11 cellular contexts compared by ENCODE assay signal in genomic region chr15:34993877-34994276, GRCh38. TPM values are rescaled to one million over a fixed set of nuclear protein-coding genes. Genes with fewer than 3 reads are reported as not detected.
DNase-seq lines count a peak whose midpoint lies in the region; ATAC-seq and TF ChIP-seq lines count a peak whose summit lies in the region.
"Had no signal": no experiment of that assay in that cellular context is flagged by ENCODE, and none has a peak within 500 bp of the region (broad histone marks: within the 10 kb centered on the region; RNA-seq: fewer than 3 reads in every experiment).

No MANE protein-coding gene starts in this region.

- H3K27me3 ChIP-seq in left lung (no peaks in the 10 kb centered on the region), dorsolateral prefrontal cortex (no peaks in the 10 kb centered on the region)

- no peak overlapping the region for H3K27ac ChIP-seq in left lung
- no peak overlapping the region for H3K27ac ChIP-seq in dorsolateral prefrontal cortex
- H3K27ac ChIP-seq: coronary artery, VCaP had no signal

- no peak overlapping the region for H3K4me3 ChIP-seq in left lung
- H3K4me3 ChIP-seq in dorsolateral prefrontal cortex, result no peak overlapping the region
- H3K4me3 ChIP-seq: coronary artery had no signal

- H3K27ac Mint-ChIP-seq in T-helper 1 cell treated with Interleukin-12 subunit alpha and Interleukin-12 subunit beta and Interleukin-4 antibody, amounts not matched to agents 30 μg/mL and 1 μg/mL, for 36 hours, result peak overlapping the region; percentile 81

- no peaks in the 10 kb centered on the region for H3K9me3 ChIP-seq in left lung

- in situ Hi-C loops in GM13976 (cut with MboI; ENCODE audit: low sequenced_read_pairs, unreplicated experiment), result no loop called here

- intact Hi-C loops in Right ventricle myocardium superior (cut with DNase I), result no loop called here
- intact Hi-C loops in left lung (cut with DNase I), result no loop called here
- intact Hi-C loops in dorsolateral prefrontal cortex (cut with DNase I), result no loop called here

- H3K36me3 ChIP-seq in left lung, result no peaks in the 10 kb centered on the region

- peaks cover 34% of the 10 kb centered on the region for H3K4me1 Mint-ChIP-seq in T-helper 1 cell treated with Interleukin-12 subunit alpha and Interleukin-12 subunit beta and Interleukin-4 antibody, amounts not matched to agents 30 μg/mL and 1 μg/mL, for 36 hours (ENCODE audit: low read depth)

- TF ChIP-seq CTCF in GM13976 (IDR thresholded peaks at IDR 0.05; ENCODE audit: borderline replicate concordance, control extremely low read depth, extremely low read depth, insufficient read depth, missing control alignments) (no peak), left lung (IDR thresholded peaks at IDR 0.05) (no peak), dorsolateral prefrontal cortex (IDR thresholded peaks at IDR 0.05 in 54 of 56, conservative IDR thresholded peaks at IDR 0.05 in 2 of 56; ENCODE audit: low read depth in 1 of 56, partially characterized antibody in 56 of 56) (no peak)

- H3K36me3 Mint-ChIP-seq in T-helper 1 cell treated with Interleukin-12 subunit alpha and Interleukin-12 subunit beta and Interleukin-4 antibody, amounts not matched to agents 30 μg/mL and 1 μg/mL, for 36 hours (ENCODE audit: low read depth), result no peaks in the 10 kb centered on the region

- peak; percentile 82 for DNase-seq in GM13976 (ENCODE audit: low spot score)
- no peak for DNase-seq in Right ventricle myocardium superior
- DNase-seq in NCI-H524 (lab: John Stamatoyannopoulos, UW), result no peak
- no peak for DNase-seq in left lung
- no peak for DNase-seq in dorsolateral prefrontal cortex
- DNase-seq: NCI-H748 treated with DMSO at 0.1 percent for 48 hours had no signal

- peak overlapping the region; percentile 1 for H3K4me3 Mint-ChIP-seq in T-helper 1 cell treated with Interleukin-12 subunit alpha and Interleukin-12 subunit beta and Interleukin-4 antibody, amounts not matched to agents 30 μg/mL and 1 μg/mL, for 36 hours

- peak; percentile 85 for ATAC-seq in GM19328 (IDR thresholded peaks at IDR 0.05; ENCODE audit: unreplicated experiment)
- ATAC-seq in HG02885 (IDR thresholded peaks at IDR 0.05; ENCODE audit: poor library complexity, unreplicated experiment), result peak; percentile 91
- no peak for ATAC-seq in Right ventricle myocardium superior (ENCODE audit: poor library complexity)
- ATAC-seq in left lung, result no peak

- H3K27me3 Mint-ChIP-seq in T-helper 1 cell treated with Interleukin-12 subunit alpha and Interleukin-12 subunit beta and Interleukin-4 antibody, amounts not matched to agents 30 μg/mL and 1 μg/mL, for 36 hours (ENCODE audit: low read depth), result no peaks in the 10 kb centered on the region

- peaks cover 3% of the 10 kb centered on the region for H3K9me3 Mint-ChIP-seq in T-helper 1 cell treated with Interleukin-12 subunit alpha and Interleukin-12 subunit beta and Interleukin-4 antibody, amounts not matched to agents 30 μg/mL and 1 μg/mL, for 36 hours

- peaks cover 3 to 6% of the 10 kb centered on the region in 2 donors for H3K4me1 ChIP-seq in left lung

RNA-seq across cellular contexts. Expression of gene ZNF770, which starts 5.8 kb away (rescaled TPM):
- total RNA-seq in Right ventricle myocardium superior (41.8 TPM), left lung (10 to 100 TPM; 25.4 to 36.7 TPM), dorsolateral prefrontal cortex (10 to 100 TPM; 32.2 to 74.1 (median 53.0) TPM)

RNA-seq across cellular contexts. Expression of gene AQR, which starts 24.3 kb away (rescaled TPM):
- 8.3 TPM for total RNA-seq in Right ventricle myocardium superior
- total RNA-seq in left lung, result 10 to 100 TPM; 26.1 to 30.3 TPM
- 10 to 100 TPM; 23.5 to 41.1 (median 30.2) TPM for total RNA-seq in dorsolateral prefrontal cortex

Comparison
In these comparisons a context has a peak if more than half of its experiments do, and no peak if none do; other contexts are left out.
1. ATAC-seq: peak in GM19328 (single experiment) and HG02885 (single experiment); none in Right ventricle myocardium superior (single experiment) and left lung (single experiment).